Comparison of ENCODE assay signal across 1 cellular context in the genomic region with DNA sequence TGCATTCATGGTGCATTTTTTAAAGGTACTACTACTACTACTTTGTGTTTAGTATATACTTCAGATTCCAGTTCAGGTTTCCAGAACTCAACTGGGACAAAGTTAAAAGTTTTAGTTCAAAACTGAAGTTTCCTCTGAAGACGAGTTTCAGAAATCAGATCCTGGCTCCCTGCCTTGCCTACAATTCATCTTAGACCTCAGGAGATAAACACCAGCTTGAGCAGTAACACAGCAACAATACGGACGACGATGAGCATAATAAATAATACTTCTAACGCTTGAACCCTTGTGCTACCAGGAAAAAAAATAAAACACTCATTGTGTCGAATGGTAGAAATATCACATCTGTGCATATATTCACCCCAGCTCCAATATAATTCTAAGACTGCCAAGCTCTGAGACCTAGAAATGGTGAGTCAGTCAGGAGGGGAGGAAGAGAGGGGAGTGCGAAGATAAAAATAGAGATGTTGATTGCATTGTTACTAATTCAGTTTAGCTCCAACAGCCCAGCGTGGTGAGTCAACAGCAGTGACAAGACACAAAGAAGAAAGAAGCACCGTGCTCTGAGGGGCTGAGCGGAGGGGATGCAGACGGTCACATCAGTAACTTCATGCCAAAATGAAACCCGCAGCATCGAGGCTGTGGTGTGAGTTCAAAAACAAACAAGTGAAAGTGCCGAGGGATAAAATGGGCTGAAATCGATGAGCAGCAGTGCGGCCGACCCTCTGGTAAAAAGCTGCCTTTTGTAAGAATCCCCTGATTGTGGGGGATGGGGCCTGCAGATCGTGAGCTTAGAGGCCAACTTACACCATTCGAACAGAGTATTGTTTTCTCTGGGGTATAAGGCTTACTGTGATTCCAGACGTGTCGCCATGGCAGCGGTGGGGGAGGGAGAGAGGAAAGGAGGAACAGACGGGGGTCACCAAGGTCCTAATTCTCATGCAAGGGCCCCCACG.
TF ChIP-seq lines count a peak whose summit lies in the region.

No MANE protein-coding gene starts in this region.

TF ChIP-seq in K562, 482 proteins besides CTCF, POLR2A, EP300 and RAD21 (continued from another document):
- TF ChIP-seq THRA (IDR thresholded peaks at IDR 0.05) (no peak), AFF4 (CRISPR knock-in tag; IDR thresholded peaks at IDR 0.05) (no peak), TRIM28 (IDR thresholded peaks at IDR 0.05) (no peak), ZNF175 (CRISPR knock-in tag; IDR thresholded peaks at IDR 0.05; ENCODE audit: low read depth) (no peak), MEF2D (tag; conservative IDR thresholded peaks at IDR 0.05; ENCODE audit: low read depth) (peak; percentile 87), THRAP3 (IDR thresholded peaks at IDR 0.05; ENCODE audit: borderline replicate concordance) (no peak), NFXL1 (CRISPR knock-in tag; IDR thresholded peaks at IDR 0.05) (no peak), MEF2A (IDR thresholded peaks at IDR 0.05; ENCODE audit: control insufficient read depth, low read depth, low read length) (peak; percentile 8; the same call in 1 of the 2 replicates), ZNF3 (CRISPR knock-in tag; IDR thresholded peaks at IDR 0.05) (no peak), GABPB1 (CRISPR knock-in tag; IDR thresholded peaks at IDR 0.05) (no peak), DPF2 (IDR thresholded peaks at IDR 0.05) (0 out of 2 replicates have a peak, but pooled peaks have one; percentile 21), ARID1B (IDR thresholded peaks at IDR 0.05) (0 out of 2 replicates have a peak, but pooled peaks have one; percentile 23), NFE2 (IDR thresholded peaks at IDR 0.05; ENCODE audit: low read depth) (peak; percentile 48; the same call in 1 of the 2 replicates), JUND (IDR thresholded peaks at IDR 0.05; ENCODE audit: borderline replicate concordance, low read depth, low read length) (peak; percentile 51; the same call in 1 of the 2 replicates), JUND (tag; IDR thresholded peaks at IDR 0.05; ENCODE audit: borderline replicate concordance, low read depth, low read length) (no peak; the same call in 2 of the 3 replicates), HIVEP1 (CRISPR knock-in tag; IDR thresholded peaks at IDR 0.05) (no peak), ZNF184 (CRISPR knock-in tag; IDR thresholded peaks at IDR 0.05) (no peak), VEZF1 (CRISPR knock-in tag; IDR thresholded peaks at IDR 0.05) (peak; percentile 42), SOX6 (IDR thresholded peaks at IDR 0.05) (peak; percentile 15; the same call in 1 of the 2 replicates), FOXA3 (CRISPR knock-in tag; conservative IDR thresholded peaks at IDR 0.05 in 1 of 2, IDR thresholded peaks at IDR 0.05 in 1 of 2) (peak in 1 of 2 experiments; percentile 28; a peak in 1 of 4 replicates), HDGF (IDR thresholded peaks at IDR 0.05) (no peak), TEAD1 (CRISPR knock-in tag; IDR thresholded peaks at IDR 0.05) (no peak), SRSF1 (IDR thresholded peaks at IDR 0.05; ENCODE audit: low read depth, low read length) (no peak), EWSR1 (IDR thresholded peaks at IDR 0.05; ENCODE audit: borderline replicate concordance, low read depth, partially characterized antibody) (no peak), ZNF668 (CRISPR knock-in tag; IDR thresholded peaks at IDR 0.05) (no peak), PYGO2 (tag; IDR thresholded peaks at IDR 0.05) (no peak), FOSL1 (tag; conservative IDR thresholded peaks at IDR 0.05) (peak; percentile 82)
- TF ChIP-seq, protein P1, sequence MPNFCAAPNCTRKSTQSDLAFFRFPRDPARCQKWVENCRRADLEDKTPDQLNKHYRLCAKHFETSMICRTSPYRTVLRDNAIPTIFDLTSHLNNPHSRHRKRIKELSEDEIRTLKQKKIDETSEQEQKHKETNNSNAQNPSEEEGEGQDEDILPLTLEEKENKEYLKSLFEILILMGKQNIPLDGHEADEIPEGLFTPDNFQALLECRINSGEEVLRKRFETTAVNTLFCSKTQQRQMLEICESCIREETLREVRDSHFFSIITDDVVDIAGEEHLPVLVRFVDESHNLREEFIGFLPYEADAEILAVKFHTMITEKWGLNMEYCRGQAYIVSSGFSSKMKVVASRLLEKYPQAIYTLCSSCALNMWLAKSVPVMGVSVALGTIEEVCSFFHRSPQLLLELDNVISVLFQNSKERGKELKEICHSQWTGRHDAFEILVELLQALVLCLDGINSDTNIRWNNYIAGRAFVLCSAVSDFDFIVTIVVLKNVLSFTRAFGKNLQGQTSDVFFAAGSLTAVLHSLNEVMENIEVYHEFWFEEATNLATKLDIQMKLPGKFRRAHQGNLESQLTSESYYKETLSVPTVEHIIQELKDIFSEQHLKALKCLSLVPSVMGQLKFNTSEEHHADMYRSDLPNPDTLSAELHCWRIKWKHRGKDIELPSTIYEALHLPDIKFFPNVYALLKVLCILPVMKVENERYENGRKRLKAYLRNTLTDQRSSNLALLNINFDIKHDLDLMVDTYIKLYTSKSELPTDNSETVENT (CRISPR knock-in tag; IDR thresholded peaks at IDR 0.05): no peak
- TF ChIP-seq, protein P2, sequence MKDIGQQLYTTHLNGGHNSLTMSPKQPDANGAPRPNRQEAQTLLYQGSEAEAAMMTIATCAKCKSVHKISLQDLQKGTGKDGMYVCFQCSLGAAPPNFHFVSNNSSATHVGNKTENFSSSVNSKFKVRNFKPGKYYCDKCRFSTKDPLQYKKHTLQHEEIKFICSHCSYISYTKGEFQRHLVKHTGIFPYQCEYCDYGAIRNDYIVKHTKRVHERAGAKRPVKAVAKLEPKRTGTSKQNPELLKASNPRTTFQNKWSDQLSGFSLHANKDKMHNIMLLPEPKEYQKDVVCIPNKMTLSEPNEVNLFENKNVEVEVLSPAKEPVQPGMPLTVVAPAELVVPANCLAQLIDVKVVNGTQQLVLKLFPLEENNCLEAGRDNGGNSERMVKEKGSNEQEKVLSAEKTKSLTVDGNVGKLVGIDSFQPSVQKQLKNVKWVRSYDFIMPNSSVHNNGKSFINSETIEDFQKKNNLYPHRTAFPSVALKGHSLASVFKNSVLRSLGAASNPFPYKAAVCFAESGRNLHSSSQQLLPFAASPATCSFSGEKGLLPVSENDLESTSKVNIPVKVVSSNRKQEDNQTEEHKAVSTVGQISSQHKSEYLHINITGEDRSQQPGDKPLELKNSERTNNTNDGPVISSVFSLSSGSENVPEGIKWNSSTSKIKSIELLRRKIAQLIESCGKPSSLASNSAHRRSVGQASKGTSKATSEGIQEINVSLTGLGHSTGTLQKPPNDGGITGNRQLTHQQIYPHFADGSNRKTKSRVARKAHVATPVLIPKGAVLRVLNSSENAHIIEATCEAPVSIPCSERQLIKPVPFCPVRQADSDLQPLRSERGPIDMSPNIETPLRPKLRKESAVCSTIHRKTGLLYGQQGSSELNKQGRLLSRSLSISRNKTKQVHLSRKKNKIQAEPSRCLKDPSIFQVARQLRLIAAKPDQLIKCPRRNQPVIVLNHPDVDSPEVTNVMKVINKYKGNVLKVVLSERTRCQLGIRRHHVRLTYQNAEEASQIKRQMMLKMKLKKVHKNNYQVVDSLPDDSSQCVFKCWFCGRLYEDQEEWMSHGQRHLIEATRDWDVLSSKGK (CRISPR knock-in tag; IDR thresholded peaks at IDR 0.05): no peak
- TF ChIP-seq, protein P3, sequence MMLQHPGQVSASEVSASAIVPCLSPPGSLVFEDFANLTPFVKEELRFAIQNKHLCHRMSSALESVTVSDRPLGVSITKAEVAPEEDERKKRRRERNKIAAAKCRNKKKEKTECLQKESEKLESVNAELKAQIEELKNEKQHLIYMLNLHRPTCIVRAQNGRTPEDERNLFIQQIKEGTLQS (IDR thresholded peaks at IDR 0.05): peak; percentile 57
- TF ChIP-seq, protein P3 (CRISPR knock-in tag; conservative IDR thresholded peaks at IDR 0.05): peak; percentile 44; the same call in 1 of the 2 replicates
